2 cellular contexts compared by ENCODE assay signal in genomic region chr6:34718867-34719441, GRCh38.
TF ChIP-seq lines count a peak whose summit lies in the region.

No MANE protein-coding gene starts in this region.

TF ChIP-seq in HepG2, 621 proteins besides CTCF, POLR2A, EP300 and RAD21 (continues in another document):
- TF ChIP-seq ZNF775 (CRISPR knock-in tag; IDR thresholded peaks at IDR 0.05; ENCODE audit: borderline replicate concordance) = no peak
- no peak for TF ChIP-seq GABPA (IDR thresholded peaks at IDR 0.05; ENCODE audit: low read depth, low read length)
- TF ChIP-seq GABPA (CRISPR knock-in tag; IDR thresholded peaks at IDR 0.05; ENCODE audit: low read depth) = no peak
- TF ChIP-seq, protein P1, sequence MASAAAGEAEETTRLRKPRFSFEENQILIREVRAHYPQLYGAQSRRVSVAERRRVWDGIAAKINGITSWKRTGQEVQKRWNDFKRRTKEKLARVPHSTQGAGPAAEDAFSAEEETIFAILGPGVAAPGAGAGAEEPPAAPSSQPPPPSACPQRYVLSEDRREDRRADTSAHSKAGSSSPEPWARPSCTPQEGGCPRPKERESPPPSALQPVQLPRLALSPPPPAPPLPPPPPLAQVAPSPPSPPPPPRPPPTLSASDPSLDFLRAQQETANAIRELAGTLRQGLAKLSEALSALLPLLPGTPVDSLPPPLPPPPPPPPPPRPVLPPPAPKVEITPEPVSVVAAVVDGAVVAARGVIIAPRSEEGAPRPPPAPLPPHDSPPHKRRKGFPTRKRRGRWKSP (CRISPR knock-in tag; IDR thresholded peaks at IDR 0.05) = no peak
- TF ChIP-seq, protein P2, sequence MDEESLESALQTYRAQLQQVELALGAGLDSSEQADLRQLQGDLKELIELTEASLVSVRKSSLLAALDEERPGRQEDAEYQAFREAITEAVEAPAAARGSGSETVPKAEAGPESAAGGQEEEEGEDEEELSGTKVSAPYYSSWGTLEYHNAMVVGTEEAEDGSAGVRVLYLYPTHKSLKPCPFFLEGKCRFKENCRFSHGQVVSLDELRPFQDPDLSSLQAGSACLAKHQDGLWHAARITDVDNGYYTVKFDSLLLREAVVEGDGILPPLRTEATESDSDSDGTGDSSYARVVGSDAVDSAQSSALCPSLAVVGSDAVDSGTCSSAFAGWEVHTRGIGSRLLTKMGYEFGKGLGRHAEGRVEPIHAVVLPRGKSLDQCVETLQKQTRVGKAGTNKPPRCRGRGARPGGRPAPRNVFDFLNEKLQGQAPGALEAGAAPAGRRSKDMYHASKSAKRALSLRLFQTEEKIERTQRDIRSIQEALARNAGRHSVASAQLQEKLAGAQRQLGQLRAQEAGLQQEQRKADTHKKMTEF (CRISPR knock-in tag; IDR thresholded peaks at IDR 0.05) = no peak
- no peak for TF ChIP-seq RBFOX2 (IDR thresholded peaks at IDR 0.05; ENCODE audit: low read depth, low read length)
- TF ChIP-seq, protein P3, sequence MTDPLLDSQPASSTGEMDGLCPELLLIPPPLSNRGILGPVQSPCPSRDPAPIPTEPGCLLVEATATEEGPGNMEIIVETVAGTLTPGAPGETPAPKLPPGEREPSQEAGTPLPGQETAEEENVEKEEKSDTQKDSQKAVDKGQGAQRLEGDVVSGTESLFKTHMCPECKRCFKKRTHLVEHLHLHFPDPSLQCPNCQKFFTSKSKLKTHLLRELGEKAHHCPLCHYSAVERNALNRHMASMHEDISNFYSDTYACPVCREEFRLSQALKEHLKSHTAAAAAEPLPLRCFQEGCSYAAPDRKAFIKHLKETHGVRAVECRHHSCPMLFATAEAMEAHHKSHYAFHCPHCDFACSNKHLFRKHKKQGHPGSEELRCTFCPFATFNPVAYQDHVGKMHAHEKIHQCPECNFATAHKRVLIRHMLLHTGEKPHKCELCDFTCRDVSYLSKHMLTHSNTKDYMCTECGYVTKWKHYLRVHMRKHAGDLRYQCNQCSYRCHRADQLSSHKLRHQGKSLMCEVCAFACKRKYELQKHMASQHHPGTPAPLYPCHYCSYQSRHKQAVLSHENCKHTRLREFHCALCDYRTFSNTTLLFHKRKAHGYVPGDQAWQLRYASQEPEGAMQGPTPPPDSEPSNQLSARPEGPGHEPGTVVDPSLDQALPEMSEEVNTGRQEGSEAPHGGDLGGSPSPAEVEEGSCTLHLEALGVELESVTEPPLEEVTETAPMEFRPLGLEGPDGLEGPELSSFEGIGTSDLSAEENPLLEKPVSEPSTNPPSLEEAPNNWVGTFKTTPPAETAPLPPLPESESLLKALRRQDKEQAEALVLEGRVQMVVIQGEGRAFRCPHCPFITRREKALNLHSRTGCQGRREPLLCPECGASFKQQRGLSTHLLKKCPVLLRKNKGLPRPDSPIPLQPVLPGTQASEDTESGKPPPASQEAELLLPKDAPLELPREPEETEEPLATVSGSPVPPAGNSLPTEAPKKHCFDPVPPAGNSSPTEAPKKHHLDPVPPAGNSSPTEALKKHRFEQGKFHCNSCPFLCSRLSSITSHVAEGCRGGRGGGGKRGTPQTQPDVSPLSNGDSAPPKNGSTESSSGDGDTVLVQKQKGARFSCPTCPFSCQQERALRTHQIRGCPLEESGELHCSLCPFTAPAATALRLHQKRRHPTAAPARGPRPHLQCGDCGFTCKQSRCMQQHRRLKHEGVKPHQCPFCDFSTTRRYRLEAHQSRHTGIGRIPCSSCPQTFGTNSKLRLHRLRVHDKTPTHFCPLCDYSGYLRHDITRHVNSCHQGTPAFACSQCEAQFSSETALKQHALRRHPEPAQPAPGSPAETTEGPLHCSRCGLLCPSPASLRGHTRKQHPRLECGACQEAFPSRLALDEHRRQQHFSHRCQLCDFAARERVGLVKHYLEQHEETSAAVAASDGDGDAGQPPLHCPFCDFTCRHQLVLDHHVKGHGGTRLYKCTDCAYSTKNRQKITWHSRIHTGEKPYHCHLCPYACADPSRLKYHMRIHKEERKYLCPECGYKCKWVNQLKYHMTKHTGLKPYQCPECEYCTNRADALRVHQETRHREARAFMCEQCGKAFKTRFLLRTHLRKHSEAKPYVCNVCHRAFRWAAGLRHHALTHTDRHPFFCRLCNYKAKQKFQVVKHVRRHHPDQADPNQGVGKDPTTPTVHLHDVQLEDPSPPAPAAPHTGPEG (CRISPR knock-in tag; IDR thresholded peaks at IDR 0.05) = no peak

TF ChIP-seq in K562, 482 proteins besides CTCF, POLR2A, EP300 and RAD21:
- peak; percentile 24; the same call in 1 of the 2 replicates for TF ChIP-seq JUND (IDR thresholded peaks at IDR 0.05; ENCODE audit: borderline replicate concordance, low read depth, low read length)
- no peak for TF ChIP-seq JUND (tag; IDR thresholded peaks at IDR 0.05; ENCODE audit: borderline replicate concordance, low read depth, low read length)
- peak; percentile 46 for TF ChIP-seq FOSL1 (tag; conservative IDR thresholded peaks at IDR 0.05)
- no peak for TF ChIP-seq TFAP4 (CRISPR knock-in tag; IDR thresholded peaks at IDR 0.05; ENCODE audit: borderline replicate concordance)
- TF ChIP-seq NFXL1 (CRISPR knock-in tag; IDR thresholded peaks at IDR 0.05) = no peak
- no peak for TF ChIP-seq CTBP1 (IDR thresholded peaks at IDR 0.05; ENCODE audit: borderline replicate concordance)
- TF ChIP-seq, protein P4, sequence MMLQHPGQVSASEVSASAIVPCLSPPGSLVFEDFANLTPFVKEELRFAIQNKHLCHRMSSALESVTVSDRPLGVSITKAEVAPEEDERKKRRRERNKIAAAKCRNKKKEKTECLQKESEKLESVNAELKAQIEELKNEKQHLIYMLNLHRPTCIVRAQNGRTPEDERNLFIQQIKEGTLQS (IDR thresholded peaks at IDR 0.05) = no peak
- TF ChIP-seq, protein P4 (CRISPR knock-in tag; conservative IDR thresholded peaks at IDR 0.05) = no peak
- no peak for TF ChIP-seq ZKSCAN8 (CRISPR knock-in tag; IDR thresholded peaks at IDR 0.05)
- 0 out of 2 replicates have a peak, but pooled peaks have one; percentile 4 for TF ChIP-seq SMARCA4 (IDR thresholded peaks at IDR 0.05)
- TF ChIP-seq GATAD2B (IDR thresholded peaks at IDR 0.05; ENCODE audit: borderline replicate concordance) = no peak
